Comparison of ENCODE assay signal across 1 cellular context in the genomic region with DNA sequence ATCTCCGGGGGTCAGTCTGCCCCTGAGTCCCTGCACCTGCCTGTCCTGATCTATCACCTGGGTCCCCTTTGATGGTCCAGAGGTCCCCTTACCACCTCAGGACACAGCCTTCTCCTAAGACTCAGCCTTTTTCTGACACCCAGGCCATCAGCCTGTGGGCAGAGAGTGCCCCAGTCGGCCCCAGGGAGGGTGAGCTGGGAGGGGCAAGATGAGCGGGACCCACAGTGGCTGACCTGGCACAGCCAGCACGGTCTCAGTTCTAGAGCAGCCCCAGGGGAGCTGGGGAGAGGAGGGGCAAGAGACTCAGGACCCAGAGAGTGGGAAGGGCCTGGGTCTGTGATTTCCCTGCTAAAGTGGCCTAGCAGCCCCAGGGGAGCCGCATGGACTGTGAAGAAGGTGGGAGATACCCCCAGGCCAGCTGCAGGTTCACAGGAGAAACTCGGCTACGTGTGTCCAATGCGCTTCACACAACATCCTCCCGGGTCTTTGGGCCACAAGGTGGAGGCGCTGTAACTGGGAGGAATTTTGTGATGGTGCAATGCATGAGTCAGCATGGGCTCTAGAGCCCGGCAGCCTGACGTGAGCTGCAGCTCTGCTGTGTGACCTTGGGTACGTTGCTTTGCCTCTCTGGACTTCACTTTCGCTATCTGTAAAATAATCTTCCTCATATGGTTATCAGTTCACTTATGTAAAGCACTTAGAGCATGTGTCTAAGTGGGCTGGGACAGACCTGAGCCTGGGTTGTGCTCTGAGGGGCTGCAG.
TF ChIP-seq lines count a peak whose summit lies in the region.

No MANE protein-coding gene starts in this region.

TF ChIP-seq in H1, 55 proteins besides CTCF, POLR2A, EP300 and RAD21 (continued from another document):
- TF ChIP-seq ATF3 (IDR thresholded peaks at IDR 0.05; ENCODE audit: insufficient read depth, low read depth, low read length) (0 out of 2 replicates have a peak, but pooled peaks have one; percentile 34), JUND (IDR thresholded peaks at IDR 0.05; ENCODE audit: low read length) (peak; percentile 67), KDM1A (IDR thresholded peaks at IDR 0.05; ENCODE audit: borderline replicate concordance, low read length) (peak; percentile 90), TAF1 (IDR thresholded peaks at IDR 0.05; ENCODE audit: low read depth, low read length) (no peak), CEBPB (IDR thresholded peaks at IDR 0.05; ENCODE audit: low read depth, low read length) (peak; percentile 77), ASH2L (IDR thresholded peaks at IDR 0.05; ENCODE audit: low read length) (no peak)
